Comparison of ENCODE assay signal across 2 cellular contexts in the genomic region with DNA sequence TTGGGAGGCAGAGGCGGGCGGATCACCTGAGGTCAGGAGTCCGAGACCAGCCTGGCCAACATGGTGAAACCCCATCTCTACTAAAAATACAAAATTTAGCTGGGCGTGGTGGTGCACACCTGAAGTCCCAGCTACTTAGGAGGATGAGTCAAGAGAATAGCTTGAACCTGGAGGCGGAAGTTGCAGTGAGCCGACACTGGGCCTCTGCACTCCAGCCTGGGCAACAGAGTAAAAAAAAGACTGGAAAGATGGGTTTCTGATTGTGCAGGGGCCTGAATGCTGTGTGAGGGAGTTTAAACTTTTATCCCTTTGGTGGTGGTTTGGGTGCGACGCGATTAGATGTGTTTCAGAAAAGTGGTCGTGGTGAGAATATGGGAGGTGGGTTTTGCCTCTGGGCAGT.
TF ChIP-seq lines count a peak whose summit lies in the region.

No MANE protein-coding gene starts in this region.

TF ChIP-seq in SK-N-SH, 30 proteins besides CTCF, POLR2A, EP300 and RAD21 (continued from another document):
- TF ChIP-seq, protein P1, sequence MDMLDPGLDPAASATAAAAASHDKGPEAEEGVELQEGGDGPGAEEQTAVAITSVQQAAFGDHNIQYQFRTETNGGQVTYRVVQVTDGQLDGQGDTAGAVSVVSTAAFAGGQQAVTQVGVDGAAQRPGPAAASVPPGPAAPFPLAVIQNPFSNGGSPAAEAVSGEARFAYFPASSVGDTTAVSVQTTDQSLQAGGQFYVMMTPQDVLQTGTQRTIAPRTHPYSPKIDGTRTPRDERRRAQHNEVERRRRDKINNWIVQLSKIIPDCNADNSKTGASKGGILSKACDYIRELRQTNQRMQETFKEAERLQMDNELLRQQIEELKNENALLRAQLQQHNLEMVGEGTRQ (IDR thresholded peaks at IDR 0.05; ENCODE audit: borderline replicate concordance, low read depth, low read length) = no peak
- TF ChIP-seq POLR2AphosphoS5 (IDR thresholded peaks at IDR 0.05; ENCODE audit: low read depth, low read length) (no peak), TAF1 (IDR thresholded peaks at IDR 0.05; ENCODE audit: borderline replicate concordance, low read depth, low read length) (no peak), SIN3A (IDR thresholded peaks at IDR 0.05; ENCODE audit: borderline replicate concordance, low read depth, low read length) (no peak)
- TF ChIP-seq, protein P2, sequence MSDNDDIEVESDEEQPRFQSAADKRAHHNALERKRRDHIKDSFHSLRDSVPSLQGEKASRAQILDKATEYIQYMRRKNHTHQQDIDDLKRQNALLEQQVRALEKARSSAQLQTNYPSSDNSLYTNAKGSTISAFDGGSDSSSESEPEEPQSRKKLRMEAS (IDR thresholded peaks at IDR 0.05; ENCODE audit: low read depth) = no peak

TF ChIP-seq in SK-N-SH treated with all-trans-retinoic acid at 6 μM for 48 hours, 23 proteins besides CTCF, POLR2A, EP300 and RAD21 (continued from another document):
- TF ChIP-seq, protein P3, sequence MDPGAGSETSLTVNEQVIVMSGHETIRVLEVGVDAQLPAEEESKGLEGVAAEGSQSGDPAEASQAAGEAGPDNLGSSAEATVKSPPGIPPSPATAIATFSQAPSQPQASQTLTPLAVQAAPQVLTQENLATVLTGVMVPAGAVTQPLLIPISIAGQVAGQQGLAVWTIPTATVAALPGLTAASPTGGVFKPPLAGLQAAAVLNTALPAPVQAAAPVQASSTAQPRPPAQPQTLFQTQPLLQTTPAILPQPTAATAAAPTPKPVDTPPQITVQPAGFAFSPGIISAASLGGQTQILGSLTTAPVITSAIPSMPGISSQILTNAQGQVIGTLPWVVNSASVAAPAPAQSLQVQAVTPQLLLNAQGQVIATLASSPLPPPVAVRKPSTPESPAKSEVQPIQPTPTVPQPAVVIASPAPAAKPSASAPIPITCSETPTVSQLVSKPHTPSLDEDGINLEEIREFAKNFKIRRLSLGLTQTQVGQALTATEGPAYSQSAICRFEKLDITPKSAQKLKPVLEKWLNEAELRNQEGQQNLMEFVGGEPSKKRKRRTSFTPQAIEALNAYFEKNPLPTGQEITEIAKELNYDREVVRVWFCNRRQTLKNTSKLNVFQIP (CRISPR knock-in tag; IDR thresholded peaks at IDR 0.05; ENCODE audit: borderline replicate concordance, low read depth) = no peak
- TF ChIP-seq OSR1 (CRISPR knock-in tag; IDR thresholded peaks at IDR 0.05) (no peak), PPARA (CRISPR knock-in tag; IDR thresholded peaks at IDR 0.05; ENCODE audit: borderline replicate concordance) (no peak), ISL1 (CRISPR knock-in tag; IDR thresholded peaks at IDR 0.05) (no peak)
